Comparison of ENCODE assay signal across 1 cellular context in the genomic region with DNA sequence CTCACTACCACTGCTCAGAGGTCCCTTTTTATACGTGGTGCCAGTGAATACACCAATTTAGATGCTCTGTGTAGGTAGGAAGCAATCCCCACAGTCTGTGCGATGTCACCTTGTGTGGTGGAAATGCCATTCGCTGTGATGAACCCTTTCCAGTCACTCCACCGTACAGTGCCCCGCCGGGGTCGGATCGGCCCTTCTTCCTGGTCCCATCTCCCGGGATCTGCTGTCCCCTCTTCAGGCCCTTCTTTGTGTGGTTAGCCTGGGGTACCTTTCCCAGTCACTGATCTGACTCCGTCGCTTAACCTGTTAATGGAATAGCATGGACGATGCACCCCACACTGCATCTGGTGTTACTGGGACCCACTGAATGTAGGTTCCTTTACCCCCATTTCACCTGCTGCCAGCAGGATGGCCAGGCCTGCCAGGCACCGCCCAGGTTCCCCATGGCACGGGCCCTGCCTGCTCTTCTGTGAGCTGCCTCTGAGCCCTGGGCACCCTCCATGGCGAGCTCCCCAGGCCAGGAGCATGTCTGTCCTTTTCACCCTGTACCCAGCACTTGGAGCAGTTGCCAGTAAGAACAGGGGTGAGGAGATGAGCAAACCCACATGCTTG.
TF ChIP-seq lines count a peak whose summit lies in the region.

No MANE protein-coding gene starts in this region.

TF ChIP-seq in HepG2, 621 proteins besides CTCF, POLR2A, EP300 and RAD21:
- TF ChIP-seq, protein P1, sequence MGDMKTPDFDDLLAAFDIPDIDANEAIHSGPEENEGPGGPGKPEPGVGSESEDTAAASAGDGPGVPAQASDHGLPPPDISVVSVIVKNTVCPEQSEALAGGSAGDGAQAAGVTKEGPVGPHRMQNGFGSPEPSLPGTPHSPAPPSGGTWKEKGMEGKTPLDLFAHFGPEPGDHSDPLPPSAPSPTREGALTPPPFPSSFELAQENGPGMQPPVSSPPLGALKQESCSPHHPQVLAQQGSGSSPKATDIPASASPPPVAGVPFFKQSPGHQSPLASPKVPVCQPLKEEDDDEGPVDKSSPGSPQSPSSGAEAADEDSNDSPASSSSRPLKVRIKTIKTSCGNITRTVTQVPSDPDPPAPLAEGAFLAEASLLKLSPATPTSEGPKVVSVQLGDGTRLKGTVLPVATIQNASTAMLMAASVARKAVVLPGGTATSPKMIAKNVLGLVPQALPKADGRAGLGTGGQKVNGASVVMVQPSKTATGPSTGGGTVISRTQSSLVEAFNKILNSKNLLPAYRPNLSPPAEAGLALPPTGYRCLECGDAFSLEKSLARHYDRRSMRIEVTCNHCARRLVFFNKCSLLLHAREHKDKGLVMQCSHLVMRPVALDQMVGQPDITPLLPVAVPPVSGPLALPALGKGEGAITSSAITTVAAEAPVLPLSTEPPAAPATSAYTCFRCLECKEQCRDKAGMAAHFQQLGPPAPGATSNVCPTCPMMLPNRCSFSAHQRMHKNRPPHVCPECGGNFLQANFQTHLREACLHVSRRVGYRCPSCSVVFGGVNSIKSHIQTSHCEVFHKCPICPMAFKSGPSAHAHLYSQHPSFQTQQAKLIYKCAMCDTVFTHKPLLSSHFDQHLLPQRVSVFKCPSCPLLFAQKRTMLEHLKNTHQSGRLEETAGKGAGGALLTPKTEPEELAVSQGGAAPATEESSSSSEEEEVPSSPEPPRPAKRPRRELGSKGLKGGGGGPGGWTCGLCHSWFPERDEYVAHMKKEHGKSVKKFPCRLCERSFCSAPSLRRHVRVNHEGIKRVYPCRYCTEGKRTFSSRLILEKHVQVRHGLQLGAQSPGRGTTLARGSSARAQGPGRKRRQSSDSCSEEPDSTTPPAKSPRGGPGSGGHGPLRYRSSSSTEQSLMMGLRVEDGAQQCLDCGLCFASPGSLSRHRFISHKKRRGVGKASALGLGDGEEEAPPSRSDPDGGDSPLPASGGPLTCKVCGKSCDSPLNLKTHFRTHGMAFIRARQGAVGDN (CRISPR knock-in tag; IDR thresholded peaks at IDR 0.05) = no peak
- no peak for TF ChIP-seq ZNF549 (CRISPR knock-in tag; IDR thresholded peaks at IDR 0.05)
- TF ChIP-seq ZNF496 (CRISPR knock-in tag; IDR thresholded peaks at IDR 0.05; ENCODE audit: insufficient replicate concordance) = no peak
- TF ChIP-seq ZNF468 (CRISPR knock-in tag; IDR thresholded peaks at IDR 0.05) = no peak
- TF ChIP-seq, protein P2, sequence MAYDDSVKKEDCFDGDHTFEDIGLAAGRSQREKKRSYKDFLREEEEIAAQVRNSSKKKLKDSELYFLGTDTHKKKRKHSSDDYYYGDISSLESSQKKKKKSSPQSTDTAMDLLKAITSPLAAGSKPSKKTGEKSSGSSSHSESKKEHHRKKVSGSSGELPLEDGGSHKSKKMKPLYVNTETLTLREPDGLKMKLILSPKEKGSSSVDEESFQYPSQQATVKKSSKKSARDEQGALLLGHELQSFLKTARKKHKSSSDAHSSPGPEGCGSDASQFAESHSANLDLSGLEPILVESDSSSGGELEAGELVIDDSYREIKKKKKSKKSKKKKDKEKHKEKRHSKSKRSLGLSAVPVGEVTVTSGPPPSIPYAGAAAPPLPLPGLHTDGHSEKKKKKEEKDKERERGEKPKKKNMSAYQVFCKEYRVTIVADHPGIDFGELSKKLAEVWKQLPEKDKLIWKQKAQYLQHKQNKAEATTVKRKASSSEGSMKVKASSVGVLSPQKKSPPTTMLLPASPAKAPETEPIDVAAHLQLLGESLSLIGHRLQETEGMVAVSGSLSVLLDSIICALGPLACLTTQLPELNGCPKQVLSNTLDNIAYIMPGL (CRISPR knock-in tag; IDR thresholded peaks at IDR 0.05; ENCODE audit: borderline replicate concordance in 1 of 2, low read depth in 1 of 2) = no peak
- TF ChIP-seq ZNF501 (CRISPR knock-in tag; IDR thresholded peaks at IDR 0.05) = no peak
- TF ChIP-seq ZNF510 (CRISPR knock-in tag; IDR thresholded peaks at IDR 0.05; ENCODE audit: low read depth) = no peak
- TF ChIP-seq, protein P3, sequence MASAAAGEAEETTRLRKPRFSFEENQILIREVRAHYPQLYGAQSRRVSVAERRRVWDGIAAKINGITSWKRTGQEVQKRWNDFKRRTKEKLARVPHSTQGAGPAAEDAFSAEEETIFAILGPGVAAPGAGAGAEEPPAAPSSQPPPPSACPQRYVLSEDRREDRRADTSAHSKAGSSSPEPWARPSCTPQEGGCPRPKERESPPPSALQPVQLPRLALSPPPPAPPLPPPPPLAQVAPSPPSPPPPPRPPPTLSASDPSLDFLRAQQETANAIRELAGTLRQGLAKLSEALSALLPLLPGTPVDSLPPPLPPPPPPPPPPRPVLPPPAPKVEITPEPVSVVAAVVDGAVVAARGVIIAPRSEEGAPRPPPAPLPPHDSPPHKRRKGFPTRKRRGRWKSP (CRISPR knock-in tag; IDR thresholded peaks at IDR 0.05) = no peak
- TF ChIP-seq PPARG (CRISPR knock-in tag; conservative IDR thresholded peaks at IDR 0.05) = no peak
- TF ChIP-seq ZNF432 (CRISPR knock-in tag; IDR thresholded peaks at IDR 0.05; ENCODE audit: borderline replicate concordance) = no peak
- no peak for TF ChIP-seq TP53 (CRISPR knock-in tag; conservative IDR thresholded peaks at IDR 0.05)
